ENCODE assay signal across 8 cellular contexts in the genomic region with DNA sequence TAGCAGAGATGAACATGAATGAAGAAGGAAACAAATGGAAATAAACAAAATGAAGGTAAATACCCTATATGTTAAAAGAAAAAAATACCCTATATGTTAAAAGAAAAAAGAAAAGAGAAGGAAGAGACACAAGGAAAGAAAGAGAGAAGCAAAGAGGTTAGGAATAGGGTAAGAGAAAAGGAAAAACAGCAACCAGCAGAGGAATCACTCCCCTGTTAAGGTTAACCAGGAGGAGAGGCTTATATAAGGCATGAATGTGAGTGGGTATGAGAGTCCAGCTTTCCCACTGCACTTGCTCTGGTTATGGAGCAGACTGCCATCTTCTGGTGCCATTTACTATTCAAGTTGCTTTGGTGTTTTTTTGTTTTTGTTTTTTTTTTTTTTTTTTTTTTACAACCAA. TPM values are rescaled to one million over a fixed set of nuclear protein-coding genes. Genes with fewer than 3 reads are reported as not detected.
DNase-seq lines count a peak whose midpoint lies in the region; ATAC-seq and TF ChIP-seq lines count a peak whose summit lies in the region.

No MANE protein-coding gene starts in this region.

- H3K4me1 ChIP-seq in right atrium auricular region (peaks cover 0 to 38% of the 10 kb centered on the region in 2 donors), aorta (ENCODE audit: control insufficient read depth in 1 of 2, insufficient read depth in 2 of 2, low read length in 2 of 2) (peaks cover 0 to 2% of the 10 kb centered on the region in 2 donors)

- no peak for TF ChIP-seq CTCF in right atrium auricular region (IDR thresholded peaks at IDR 0.05)
- TF ChIP-seq CTCF in epithelial cell of esophagus (IDR thresholded peaks at IDR 0.05; ENCODE audit: insufficient read depth, low read depth, low read length, missing control alignments) = peak; percentile 42

- H3K9me3 ChIP-seq in right atrium auricular region (no peaks in the 10 kb centered on the region), aorta (ENCODE audit: control insufficient read depth, low read length) (no peaks in the 10 kb centered on the region)

- intact Hi-C loops in left cardiac atrium (cut with DNase I) (loop anchor here in 1 of 2 donors (5.0 kb wide), 1 partner anchor 177 kb away; no protein-coding TSS in a partner anchor), aorta (cut with DNase I) (loop anchor here in 1 of 2 donors (10.0 kb wide), 1 partner anchor 175 kb away; no protein-coding TSS in a partner anchor)

- ATAC-seq in left cardiac atrium (no peak), aorta (ENCODE audit: low FRiP score) (no peak)

- DNase-seq in right atrium auricular region (ENCODE audit: low spot score) (peak; percentile 57), left cardiac atrium (no peak), RPMI8226 (peak; percentile 29), epithelial cell of esophagus (ENCODE audit: low read depth) (peak; percentile 81), renal cortical epithelial cell (ENCODE audit: low read depth) (peak; percentile 82), aorta (no peak), epidermal melanocyte (ENCODE audit: insufficient read length, low spot score) (no peak)
- no peak for DNase-seq in activated CD4-positive, CD25-positive, alpha-beta regulatory T cell (lab: John Stamatoyannopoulos, UW)

- H3K36me3 ChIP-seq in right atrium auricular region = no peaks in the 10 kb centered on the region
- no peaks in the 10 kb centered on the region for H3K36me3 ChIP-seq in aorta (ENCODE audit: control insufficient read depth in 1 of 2, insufficient read depth in 2 of 2, low read length in 1 of 2)

- H3K4me3 ChIP-seq in right atrium auricular region (no peak overlapping the region), epithelial cell of esophagus (ENCODE audit: low read length) (peak overlapping the region; percentile 7), aorta (ENCODE audit: low read length in 2 of 2) (no peak overlapping the region)

- H3K27ac ChIP-seq in right atrium auricular region (peak overlapping the region; percentile 96 to 99), aorta (ENCODE audit: low read depth in 1 of 2, low read length in 2 of 2) (no peak overlapping the region)

- H3K27me3 ChIP-seq in right atrium auricular region (no peaks in the 10 kb centered on the region), aorta (ENCODE audit: control insufficient read depth in 1 of 2, insufficient read depth in 2 of 2, low read length in 1 of 2) (no peaks in the 10 kb centered on the region)

RNA-seq across cellular contexts. Expression of a gene that starts 3.1 kb away (rescaled TPM):
- total RNA-seq in right atrium auricular region (1 to 10 TPM; 2.7 to 3.9 TPM), left cardiac atrium (1 to 10 TPM; 8.0 to 8.3 TPM), renal cortical epithelial cell (1.9 TPM in 2 replicates), aorta (10 to 100 TPM in 1 of 2 donors, 1 to 10 TPM in 1; 9.3 to 13.8 TPM)
- polyA plus RNA-seq in aorta = 10 to 100 TPM in 1 of 2 donors, 1 to 10 TPM in 1; 4.9 to 13.3 TPM

RNA-seq across cellular contexts. Expression of a gene that starts 7.1 kb away (rescaled TPM):
- 10 to 100 TPM; 26.8 to 36.3 TPM for total RNA-seq in right atrium auricular region
- 10 to 100 TPM; 46.7 to 47.7 TPM for total RNA-seq in left cardiac atrium
- total RNA-seq in renal cortical epithelial cell = 10.2 and 14.7 TPM in 2 replicates
- total RNA-seq in aorta = 10 to 100 TPM; 68.6 to 70.7 TPM
- 100 to 1,000 TPM in 1 of 2 donors, 10 to 100 TPM in 1; 66.1 to 114 TPM for polyA plus RNA-seq in aorta

RNA-seq across cellular contexts. Expression of a gene that starts 13.6 kb away (rescaled TPM):
- total RNA-seq in right atrium auricular region (10 to 100 TPM in 1 of 2 donors, 1 to 10 TPM in 1; 8.5 to 10.1 TPM), left cardiac atrium (1 to 10 TPM; 8.3 to 8.5 TPM), renal cortical epithelial cell (7.8 and 15.0 TPM in 2 replicates), aorta (10 to 100 TPM in 1 of 2 donors, 1 to 10 TPM in 1; 5.8 to 10.6 TPM)
- 1 to 10 TPM; 1.9 to 2.9 TPM for polyA plus RNA-seq in aorta

RNA-seq across cellular contexts. Expression of a gene that starts 21.7 kb away (rescaled TPM):
- 10 to 100 TPM; 26.0 to 36.1 TPM for total RNA-seq in right atrium auricular region
- 10 to 100 TPM; 74.4 to 94.1 TPM for total RNA-seq in left cardiac atrium
- 60.8 and 80.0 TPM in 2 replicates for total RNA-seq in renal cortical epithelial cell
- total RNA-seq in aorta = 100 to 1,000 TPM; 106 to 139 TPM
- 100 to 1,000 TPM in 1 of 2 donors, 10 to 100 TPM in 1; 57.0 to 226 TPM for polyA plus RNA-seq in aorta

RNA-seq across cellular contexts. Expression of a gene that starts 53.1 kb away (rescaled TPM):
- total RNA-seq in right atrium auricular region = 10 to 100 TPM; 29.4 to 47.0 TPM
- 10 to 100 TPM; 31.4 to 34.6 TPM for total RNA-seq in left cardiac atrium
- 1.2 and 33.0 TPM in 2 replicates for total RNA-seq in renal cortical epithelial cell
- 10 to 100 TPM; 25.8 to 47.8 TPM for total RNA-seq in aorta
- 10 to 100 TPM in 1 of 2 donors, 1 to 10 TPM in 1; 7.5 to 85.8 TPM for polyA plus RNA-seq in aorta

Comparison
In these comparisons a context has a peak if more than half of its experiments do, and no peak if none do; other contexts are left out.
1. DNase-seq: peak in right atrium auricular region (single experiment), RPMI8226 (single experiment), epithelial cell of esophagus (single experiment) and renal cortical epithelial cell (single experiment); none in left cardiac atrium (single experiment), aorta (0 of 2), activated CD4-positive, CD25-positive, alpha-beta regulatory T cell (0 of 4) and epidermal melanocyte (single experiment).
2. H3K27ac ChIP-seq: peak in right atrium auricular region (2 of 2); none in aorta (0 of 2).